ENCODE assay signal across 11 cellular contexts in genomic region chr1:25065246-25066238, GRCh38.
DNase-seq lines count a peak whose midpoint lies in the region; ATAC-seq and TF ChIP-seq lines count a peak whose summit lies in the region.
"Had no signal": no experiment of that assay in that cellular context is flagged by ENCODE, and none has a peak within 500 bp of the region (broad histone marks: within the 10 kb centered on the region; RNA-seq: fewer than 3 reads in every experiment).

No MANE protein-coding gene starts in this region.

- peaks cover 12% of the 10 kb centered on the region for H3K27me3 Mint-ChIP-seq in chondrocyte (ENCODE audit: low read depth)

- H3K36me3 ChIP-seq in BJ (ENCODE audit: control insufficient read depth, insufficient read depth, low read length) (no peaks in the 10 kb centered on the region), HEK293 (ENCODE audit: control insufficient read depth in 2 of 2, insufficient read depth in 1 of 2, low read length in 2 of 2) (no peaks in the 10 kb centered on the region), ascending aorta (no peaks in the 10 kb centered on the region)
- H3K36me3 ChIP-seq: gastrocnemius medialis had no signal

- ATAC-seq in sciatic nerve (peak; percentile 65), GM18909 (IDR thresholded peaks at IDR 0.05; ENCODE audit: poor library complexity, unreplicated experiment) (no peak)
- ATAC-seq: gastrocnemius medialis had no signal

- H3K27ac ChIP-seq in HEK293 (ENCODE audit: extremely low read depth, low read depth, low read length) (no peak overlapping the region), ascending aorta (no peak overlapping the region)
- H3K27ac ChIP-seq: gastrocnemius medialis had no signal

- no peaks in the 10 kb centered on the region for H3K9me3 Mint-ChIP-seq in chondrocyte (ENCODE audit: low read depth)

- H3K9me3 ChIP-seq in HEK293 (ENCODE audit: control insufficient read depth, insufficient read depth, low read depth, low read length) (no peaks in the 10 kb centered on the region), ascending aorta (no peaks in the 10 kb centered on the region)
- H3K9me3 ChIP-seq: gastrocnemius medialis had no signal

- no peaks in the 10 kb centered on the region for H3K36me3 Mint-ChIP-seq in chondrocyte (ENCODE audit: low read depth)

- H3K27me3 ChIP-seq in BJ (ENCODE audit: control insufficient read depth, insufficient read depth, low read length), result peaks cover 19% of the 10 kb centered on the region
- H3K27me3 ChIP-seq in ascending aorta, result no peaks in the 10 kb centered on the region
- H3K27me3 ChIP-seq: gastrocnemius medialis had no signal

- TF ChIP-seq CTCF in BJ (IDR thresholded peaks at IDR 0.05; ENCODE audit: insufficient read depth, low read depth, low read length) (no peak), HEK293 (tag by site-specific recombination; IDR thresholded peaks at IDR 0.05) (no peak), chondrocyte (IDR thresholded peaks at IDR 0.05) (no peak), ascending aorta (IDR thresholded peaks at IDR 0.05) (no peak)

- H3K4me3 Mint-ChIP-seq in chondrocyte (ENCODE audit: unreplicated experiment), result no peak overlapping the region

- H3K27ac Mint-ChIP-seq in chondrocyte (ENCODE audit: unreplicated experiment), result no peak overlapping the region

- peaks cover 9% of the 10 kb centered on the region for H3K4me1 Mint-ChIP-seq in chondrocyte (ENCODE audit: low read depth)

- DNase-seq in BJ (ENCODE audit: low read depth), result peak; percentile 27
- peak; percentile 78 for DNase-seq in chondrocyte (ENCODE audit: low spot score)
- no peak for DNase-seq in sciatic nerve (ENCODE audit: low spot score)
- DNase-seq in cerebellar nuclear complex (lab: John Stamatoyannopoulos, UW), result no peak
- no peak for DNase-seq in ascending aorta (ENCODE audit: low spot score in 2 of 2)
- DNase-seq in islet precursor cell, result no peak
- DNase-seq: gastrocnemius medialis, NCI-H226 had no signal

- H3K4me3 ChIP-seq in BJ (ENCODE audit: low read depth, low read length) (no peak overlapping the region), HEK293 (ENCODE audit: low read depth, low read length) (no peak overlapping the region), ascending aorta (peak overlapping the region in 1 of 2 donors; percentile 43)
- H3K4me3 ChIP-seq: gastrocnemius medialis, lung had no signal

- H3K4me1 ChIP-seq in HEK293 (ENCODE audit: control insufficient read depth, insufficient read depth, low read length) (no peaks in the 10 kb centered on the region), ascending aorta (no peaks in the 10 kb centered on the region)
- H3K4me1 ChIP-seq: gastrocnemius medialis had no signal

- intact Hi-C loops in sciatic nerve (cut with DNase I) (no loop called here), ascending aorta (cut with DNase I) (no loop called here)

- CTCF ChIA-PET in BJ (lab: Yijun Ruan, JAX), result interaction anchor here (0.9 to 2.0 kb wide), 3 partner anchors 23 to 38 kb away, joined by 3 to 10 read pairs (median 5); no protein-coding TSS in a partner anchor
- CTCF ChIA-PET in HEK293 (lab: Yijun Ruan, JAX), result interaction anchor here (1.5 kb wide), 1 partner anchor 140 kb away, joined by 5 read pairs; no protein-coding TSS in a partner anchor

- POLR2A ChIA-PET in BJ (lab: Charles Lee) (no interaction called here), HEK293 (lab: Yijun Ruan, JAX) (no interaction called here)

TF ChIP-seq in HEK293, 187 proteins besides CTCF, POLR2A, EP300 and RAD21:
- TF ChIP-seq, protein P1, sequence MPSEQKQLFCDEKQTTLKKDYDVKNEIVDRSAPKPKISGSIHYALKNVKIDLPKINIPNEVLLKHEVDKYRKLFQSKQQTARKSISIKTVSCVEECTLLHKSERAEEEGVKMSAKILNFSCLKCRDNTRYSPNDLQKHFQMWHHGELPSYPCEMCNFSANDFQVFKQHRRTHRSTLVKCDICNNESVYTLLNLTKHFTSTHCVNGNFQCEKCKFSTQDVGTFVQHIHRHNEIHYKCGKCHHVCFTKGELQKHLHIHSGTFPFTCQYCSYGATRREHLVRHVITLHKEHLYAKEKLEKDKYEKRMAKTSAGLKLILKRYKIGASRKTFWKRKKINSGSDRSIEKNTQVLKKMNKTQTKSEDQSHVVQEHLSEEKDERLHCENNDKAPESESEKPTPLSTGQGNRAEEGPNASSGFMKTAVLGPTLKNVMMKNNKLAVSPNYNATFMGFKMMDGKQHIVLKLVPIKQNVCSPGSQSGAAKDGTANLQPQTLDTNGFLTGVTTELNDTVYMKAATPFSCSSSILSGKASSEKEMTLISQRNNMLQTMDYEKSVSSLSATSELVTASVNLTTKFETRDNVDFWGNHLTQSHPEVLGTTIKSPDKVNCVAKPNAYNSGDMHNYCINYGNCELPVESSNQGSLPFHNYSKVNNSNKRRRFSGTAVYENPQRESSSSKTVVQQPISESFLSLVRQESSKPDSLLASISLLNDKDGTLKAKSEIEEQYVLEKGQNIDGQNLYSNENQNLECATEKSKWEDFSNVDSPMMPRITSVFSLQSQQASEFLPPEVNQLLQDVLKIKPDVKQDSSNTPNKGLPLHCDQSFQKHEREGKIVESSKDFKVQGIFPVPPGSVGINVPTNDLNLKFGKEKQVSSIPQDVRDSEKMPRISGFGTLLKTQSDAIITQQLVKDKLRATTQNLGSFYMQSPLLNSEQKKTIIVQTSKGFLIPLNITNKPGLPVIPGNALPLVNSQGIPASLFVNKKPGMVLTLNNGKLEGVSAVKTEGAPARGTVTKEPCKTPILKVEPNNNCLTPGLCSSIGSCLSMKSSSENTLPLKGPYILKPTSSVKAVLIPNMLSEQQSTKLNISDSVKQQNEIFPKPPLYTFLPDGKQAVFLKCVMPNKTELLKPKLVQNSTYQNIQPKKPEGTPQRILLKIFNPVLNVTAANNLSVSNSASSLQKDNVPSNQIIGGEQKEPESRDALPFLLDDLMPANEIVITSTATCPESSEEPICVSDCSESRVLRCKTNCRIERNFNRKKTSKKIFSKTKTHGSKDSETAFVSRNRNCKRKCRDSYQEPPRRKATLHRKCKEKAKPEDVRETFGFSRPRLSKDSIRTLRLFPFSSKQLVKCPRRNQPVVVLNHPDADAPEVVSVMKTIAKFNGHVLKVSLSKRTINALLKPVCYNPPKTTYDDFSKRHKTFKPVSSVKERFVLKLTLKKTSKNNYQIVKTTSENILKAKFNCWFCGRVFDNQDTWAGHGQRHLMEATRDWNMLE (tag by site-specific recombination; conservative IDR thresholded peaks at IDR 0.05; ENCODE audit: low read depth), result no peak
- TF ChIP-seq EGR2 (tag by site-specific recombination; IDR thresholded peaks at IDR 0.05; ENCODE audit: low read depth), result peak; percentile 23; the same call in 1 of the 2 replicates

Comparison
In these comparisons a context has a peak if more than half of its experiments do, and no peak if none do; other contexts are left out.
1. DNase-seq: peak in BJ (single experiment) and chondrocyte (single experiment); none in sciatic nerve (single experiment), cerebellar nuclear complex (0 of 2), ascending aorta (0 of 2) and islet precursor cell (single experiment).